1 cellular context compared by ENCODE assay signal in the genomic region with DNA sequence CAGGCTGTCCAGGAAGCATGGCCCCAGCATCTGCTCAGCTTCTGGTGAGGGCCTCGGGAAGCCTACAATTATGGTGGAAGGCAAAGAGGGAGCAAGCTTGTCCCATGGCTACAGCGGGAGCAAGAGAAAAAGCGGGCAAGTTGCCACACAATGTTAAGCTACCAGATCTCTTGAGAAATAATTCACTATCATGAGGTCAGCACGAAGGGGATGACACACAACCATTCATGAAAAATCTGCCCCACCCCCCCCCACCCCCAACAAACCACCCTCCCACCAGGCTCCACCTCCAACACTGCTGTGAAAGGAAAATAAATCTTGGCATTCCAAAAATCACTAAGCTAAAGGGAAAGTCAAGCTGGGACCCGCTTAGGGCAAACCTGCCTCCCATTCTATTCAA.
TF ChIP-seq lines count a peak whose summit lies in the region.

No MANE protein-coding gene starts in this region.

TF ChIP-seq in HepG2, 621 proteins besides CTCF, POLR2A, EP300 and RAD21 (continued from another document):
- TF ChIP-seq, protein P1, sequence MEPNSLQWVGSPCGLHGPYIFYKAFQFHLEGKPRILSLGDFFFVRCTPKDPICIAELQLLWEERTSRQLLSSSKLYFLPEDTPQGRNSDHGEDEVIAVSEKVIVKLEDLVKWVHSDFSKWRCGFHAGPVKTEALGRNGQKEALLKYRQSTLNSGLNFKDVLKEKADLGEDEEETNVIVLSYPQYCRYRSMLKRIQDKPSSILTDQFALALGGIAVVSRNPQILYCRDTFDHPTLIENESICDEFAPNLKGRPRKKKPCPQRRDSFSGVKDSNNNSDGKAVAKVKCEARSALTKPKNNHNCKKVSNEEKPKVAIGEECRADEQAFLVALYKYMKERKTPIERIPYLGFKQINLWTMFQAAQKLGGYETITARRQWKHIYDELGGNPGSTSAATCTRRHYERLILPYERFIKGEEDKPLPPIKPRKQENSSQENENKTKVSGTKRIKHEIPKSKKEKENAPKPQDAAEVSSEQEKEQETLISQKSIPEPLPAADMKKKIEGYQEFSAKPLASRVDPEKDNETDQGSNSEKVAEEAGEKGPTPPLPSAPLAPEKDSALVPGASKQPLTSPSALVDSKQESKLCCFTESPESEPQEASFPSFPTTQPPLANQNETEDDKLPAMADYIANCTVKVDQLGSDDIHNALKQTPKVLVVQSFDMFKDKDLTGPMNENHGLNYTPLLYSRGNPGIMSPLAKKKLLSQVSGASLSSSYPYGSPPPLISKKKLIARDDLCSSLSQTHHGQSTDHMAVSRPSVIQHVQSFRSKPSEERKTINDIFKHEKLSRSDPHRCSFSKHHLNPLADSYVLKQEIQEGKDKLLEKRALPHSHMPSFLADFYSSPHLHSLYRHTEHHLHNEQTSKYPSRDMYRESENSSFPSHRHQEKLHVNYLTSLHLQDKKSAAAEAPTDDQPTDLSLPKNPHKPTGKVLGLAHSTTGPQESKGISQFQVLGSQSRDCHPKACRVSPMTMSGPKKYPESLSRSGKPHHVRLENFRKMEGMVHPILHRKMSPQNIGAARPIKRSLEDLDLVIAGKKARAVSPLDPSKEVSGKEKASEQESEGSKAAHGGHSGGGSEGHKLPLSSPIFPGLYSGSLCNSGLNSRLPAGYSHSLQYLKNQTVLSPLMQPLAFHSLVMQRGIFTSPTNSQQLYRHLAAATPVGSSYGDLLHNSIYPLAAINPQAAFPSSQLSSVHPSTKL (CRISPR knock-in tag; IDR thresholded peaks at IDR 0.05), result no peak
